Comparison of ENCODE assay signal across 8 cellular contexts in genomic region chr6:28980797-28981390, GRCh38. TPM values are rescaled to one million over a fixed set of nuclear protein-coding genes. Genes with fewer than 3 reads are reported as not detected.
DNase-seq lines count a peak whose midpoint lies in the region; ATAC-seq and TF ChIP-seq lines count a peak whose summit lies in the region.

No MANE protein-coding gene starts in this region.

- H3K4me3 Mint-ChIP-seq in activated naive CD4-positive, alpha-beta T cell treated with anti-CD3 and anti-CD28 coated beads for 36 hours: peak overlapping the region; percentile 88

- no peak overlapping the region for H4K5ac ChIP-seq in IMR-90 (ENCODE audit: low read depth, low read length)

- H3K27ac Mint-ChIP-seq in activated naive CD4-positive, alpha-beta T cell treated with anti-CD3 and anti-CD28 coated beads for 36 hours: peak overlapping the region; percentile 82

- H3K4ac ChIP-seq in IMR-90 (ENCODE audit: low read depth, low read length): peak overlapping the region; percentile 40; the same call in 1 of the 2 replicates

- peak overlapping the region; percentile 59; the same call in 1 of the 2 replicates for H3K14ac ChIP-seq in IMR-90 (replicated peaks; ENCODE audit: low read depth, low read length)

- H2BK120ac ChIP-seq in IMR-90 (ENCODE audit: low read depth, low read length): peak overlapping the region; percentile 55

- no TSS peak for BruUV-seq in IMR-90 (replicated peaks; lab: Mats Ljungman, UMichigan)

- intact Hi-C loops in IMR-90 (cut with micrococcal nuclease): loop anchor here (1.0 to 5.0 kb wide), 6 partner anchors 28 to 192 kb away; no protein-coding TSS in a partner anchor
- intact Hi-C loops in activated naive CD4-positive, alpha-beta T cell treated with anti-CD3 and anti-CD28 coated beads for 36 hours (cut with micrococcal nuclease): loop anchor here (1.0 to 10.0 kb wide), 6 partner anchors 35 to 1506 kb away; partner anchors contain the start of gene ZNF184

- H3K9me3 ChIP-seq in IMR-90 (ENCODE audit: control insufficient read depth, insufficient read depth, low read length): no peaks in the 10 kb centered on the region

- H3K27me3 ChIP-seq in BJ (ENCODE audit: control insufficient read depth, insufficient read depth, low read length) (no peaks in the 10 kb centered on the region), IMR-90 (ENCODE audit: control insufficient read depth, insufficient read depth, low read length) (no peaks in the 10 kb centered on the region; the same call in 1 of the 2 replicates)

- peak overlapping the region; percentile 38 to 73; a peak in 3 of 4 replicates for H4K8ac ChIP-seq in IMR-90 (ENCODE audit: low read depth in 2 of 2, low read length in 2 of 2)

- peak overlapping the region; percentile 81 for H3K4me2 ChIP-seq in IMR-90 (ENCODE audit: low read depth, low read length)

- H3K4me1 Mint-ChIP-seq in activated naive CD4-positive, alpha-beta T cell treated with anti-CD3 and anti-CD28 coated beads for 36 hours (ENCODE audit: low read depth): peaks cover 51% of the 10 kb centered on the region

- no peaks in the 10 kb centered on the region for H3K9me1 ChIP-seq in IMR-90 (ENCODE audit: insufficient read depth, low read length)

- H3K9ac ChIP-seq in IMR-90 (ENCODE audit: low read depth, low read length): 0 out of 2 replicates have a peak overlapping the region, but pooled peaks have one; percentile 8

- ATAC-seq in GM18907 (IDR thresholded peaks at IDR 0.05; ENCODE audit: unreplicated experiment) (peak; percentile 40), IMR-90 (ENCODE audit: low read depth) (peak; percentile 65)

- H2BK20ac ChIP-seq in IMR-90 (ENCODE audit: low read depth, low read length): no peak overlapping the region; the same call in 1 of the 2 replicates

- H3K36me3 Mint-ChIP-seq in activated naive CD4-positive, alpha-beta T cell treated with anti-CD3 and anti-CD28 coated beads for 36 hours (ENCODE audit: low read depth): peaks cover 4% of the 10 kb centered on the region

- no peak overlapping the region for H2AK9ac ChIP-seq in IMR-90 (replicated peaks; ENCODE audit: low read depth, low read length, poor library complexity)

- H3K9me3 Mint-ChIP-seq in activated naive CD4-positive, alpha-beta T cell treated with anti-CD3 and anti-CD28 coated beads for 36 hours: no peaks in the 10 kb centered on the region

- POLR2A ChIA-PET in BJ (lab: Charles Lee) (interaction anchor here (0.6 kb wide), 1 partner anchor 974 kb away, joined by 3 read pairs; no protein-coding TSS in a partner anchor), IMR-90 (lab: Charles Lee; ENCODE audit: unreplicated experiment) (no interaction called here)

- TF ChIP-seq CTCF in BJ (IDR thresholded peaks at IDR 0.05; ENCODE audit: insufficient read depth, low read depth, low read length) (peak; percentile 52), IMR-90 (conservative IDR thresholded peaks at IDR 0.05; ENCODE audit: low read depth, low read length) (peak; percentile 43)

- no peaks in the 10 kb centered on the region; the same call in 1 of the 2 replicates for H4K20me1 ChIP-seq in IMR-90 (ENCODE audit: insufficient read depth, low read length)

- TF ChIP-seq RAD21 in IMR-90 (IDR thresholded peaks at IDR 0.05; ENCODE audit: low read length): peak; percentile 36

- in situ Hi-C loops in IMR-90 (cut with MboI; ENCODE audit: low sequenced_read_pairs): no loop called here

- H2BK5ac ChIP-seq in IMR-90 (ENCODE audit: low read depth, low read length, poor library complexity, severe bottlenecking): peak overlapping the region; percentile 19

- H3K27ac ChIP-seq in IMR-90 (ENCODE audit: insufficient read depth, low read length): no peak overlapping the region

- peak overlapping the region; percentile 33 for H3K4me3 ChIP-seq in BJ (ENCODE audit: low read depth, low read length)
- peak overlapping the region; percentile 44 for H3K4me3 ChIP-seq in IMR-90 (ENCODE audit: insufficient read depth, low read depth, low read length)

- peaks cover 2% of the 10 kb centered on the region; the same call in 1 of the 2 replicates for H3K4me1 ChIP-seq in IMR-90 (ENCODE audit: control insufficient read depth, insufficient read depth, low read length)

- peak overlapping the region; percentile 17; the same call in 1 of the 2 replicates for H4K91ac ChIP-seq in IMR-90 (ENCODE audit: insufficient read depth, low read depth, low read length)

- peaks cover 27% of the 10 kb centered on the region for H3K27me3 Mint-ChIP-seq in activated naive CD4-positive, alpha-beta T cell treated with anti-CD3 and anti-CD28 coated beads for 36 hours (ENCODE audit: low read depth)

- no peak overlapping the region for H2AK5ac ChIP-seq in IMR-90 (ENCODE audit: low read depth, low read length)

- no peak overlapping the region for H3K56ac ChIP-seq in IMR-90 (ENCODE audit: extremely low read depth, insufficient read depth, low read length)

- no peak overlapping the region for H3K18ac ChIP-seq in IMR-90 (ENCODE audit: low read depth, low read length)

- 0% methylated on average over 1 of the region's 16 CpGs; no CpG with 5 or more reads in 1 of the 2 experiments for WGBS in IMR-90 (ENCODE audit: extremely low coverage in 2 of 2, insufficient read length in 1 of 2), 2 experiments

- no peaks in the 10 kb centered on the region for H3K36me3 ChIP-seq in BJ (ENCODE audit: control insufficient read depth, insufficient read depth, low read length)
- H3K36me3 ChIP-seq in IMR-90 (ENCODE audit: control insufficient read depth, insufficient read depth, low read length): no peaks in the 10 kb centered on the region

- H3K79me1 ChIP-seq in IMR-90 (ENCODE audit: low read depth in 1 of 2, low read length in 2 of 2): no peaks in the 10 kb centered on the region

- 0 out of 3 replicates have a peak overlapping the region, but pooled peaks have one; percentile 13 for H2BK15ac ChIP-seq in IMR-90 (ENCODE audit: low read depth, low read length)

- TF ChIP-seq POLR2A in IMR-90 (IDR thresholded peaks at IDR 0.05; ENCODE audit: low read depth, low read length): no peak

- DNase-seq in BJ (ENCODE audit: low read depth) (no peak), IMR-90 (peak; percentile 77), RKO (ENCODE audit: low spot score) (peak; percentile 94), germinal center (ENCODE audit: low spot score) (peak; percentile 71), non-pigmented ciliary epithelial cell (ENCODE audit: low read depth) (peak; percentile 69), NCI-H1048 (lab: John Stamatoyannopoulos, UW) (no peak)
- DNase-seq in activated naive CD4-positive, alpha-beta T cell treated with anti-CD3 and anti-CD28 coated beads for 36 hours: peak; percentile 62

- H2AFZ ChIP-seq in IMR-90 (replicated peaks; ENCODE audit: low read length, poor library complexity): peak overlapping the region; percentile 90

- dilution Hi-C loops in IMR-90 (cut with HindIII; ENCODE audit: low sequenced_read_pairs, unreplicated experiment): no loop called here

- H3K23ac ChIP-seq in IMR-90 (ENCODE audit: low read depth, low read length): peak overlapping the region; percentile 62; the same call in 1 of the 2 replicates

- CTCF ChIA-PET in BJ (lab: Yijun Ruan, JAX): interaction anchor here (1.0 to 2.0 kb wide), 3 partner anchors 35 to 144 kb away, joined by 3 to 13 read pairs (median 5); no protein-coding TSS in a partner anchor
- CTCF ChIA-PET in IMR-90 (lab: Yijun Ruan, JAX): interaction anchor here (0.9 kb wide), 1 partner anchor 1822 kb away, joined by 3 read pairs; no protein-coding TSS in a partner anchor
- CTCF ChIA-PET in activated naive CD4-positive, alpha-beta T cell treated with anti-CD3 and anti-CD28 coated beads for 36 hours (lab: Charles Lee): interaction anchor here (0.5 to 1.7 kb wide), 4 partner anchors 35 to 1549 kb away, joined by 3 to 7 read pairs (median 3); no protein-coding TSS in a partner anchor

TF ChIP-seq in IMR-90, 13 proteins besides CTCF, POLR2A, EP300 and RAD21:
- no peak for TF ChIP-seq FOS (IDR thresholded peaks at IDR 0.05; ENCODE audit: low read depth, low read length)
- peak; percentile 4; the same call in 1 of the 2 replicates for TF ChIP-seq SMC3 (IDR thresholded peaks at IDR 0.05; ENCODE audit: low read depth, low read length)

RNA-seq across cellular contexts. Expression of gene ZNF311, which starts 24.2 kb away (rescaled TPM):
- polyA plus RNA-seq in BJ (2011; rRNA removed) (0.74 and 1.0 TPM in 2 replicates), IMR-90 (2012; rRNA removed) (0.27 and 0.34 TPM in 2 replicates)
- polyA minus RNA-seq in BJ (2011; rRNA and poly(A)+ RNA removed): 0.72 and 1.0 TPM in 2 replicates
- 0.28 and 0.36 TPM in 2 replicates for total RNA-seq in IMR-90 (2012; rRNA removed)
- polyA plus RNA-seq in IMR-90 (2012; cell fraction: cytosol; rRNA removed): 0.02 and 0.04 TPM in 2 replicates
- 0.15 and 0.84 TPM in 2 replicates for polyA plus RNA-seq in IMR-90 (2012; cell fraction: nucleus; rRNA removed; ENCODE audit: low replicate concordance)
- under 1 TPM; 0.57 to 0.69 TPM for total RNA-seq in activated naive CD4-positive, alpha-beta T cell treated with anti-CD3 and anti-CD28 coated beads for 36 hours

RNA-seq across cellular contexts. Expression of gene TRIM27, which starts 57.1 kb away (rescaled TPM):
- 47.3 TPM in 2 replicates for polyA plus RNA-seq in BJ (2011; rRNA removed)
- polyA minus RNA-seq in BJ (2011; rRNA and poly(A)+ RNA removed): 34.9 and 48.7 TPM in 2 replicates
- 48.0 TPM in 2 replicates for total RNA-seq in IMR-90 (2012; rRNA removed)
- 43.5 and 44.4 TPM in 2 replicates for polyA plus RNA-seq in IMR-90 (2012; rRNA removed)
- polyA plus RNA-seq in IMR-90 (2012; cell fraction: cytosol; rRNA removed): 21.8 and 26.3 TPM in 2 replicates
- 49.1 and 79.8 TPM in 2 replicates for polyA plus RNA-seq in IMR-90 (2012; cell fraction: nucleus; rRNA removed; ENCODE audit: low replicate concordance)
- 10 to 100 TPM; 35.8 to 41.4 TPM for total RNA-seq in activated naive CD4-positive, alpha-beta T cell treated with anti-CD3 and anti-CD28 coated beads for 36 hours

Comparison
In these comparisons a context has a peak if more than half of its experiments do, and no peak if none do; other contexts are left out.
1. DNase-seq: peak in IMR-90 (single experiment), RKO (single experiment), activated naive CD4-positive, alpha-beta T cell treated with anti-CD3 and anti-CD28 coated beads for 36 hours (single experiment), germinal center (single experiment) and non-pigmented ciliary epithelial cell (single experiment); none in BJ (single experiment) and NCI-H1048 (single experiment).